In the genomic region with DNA sequence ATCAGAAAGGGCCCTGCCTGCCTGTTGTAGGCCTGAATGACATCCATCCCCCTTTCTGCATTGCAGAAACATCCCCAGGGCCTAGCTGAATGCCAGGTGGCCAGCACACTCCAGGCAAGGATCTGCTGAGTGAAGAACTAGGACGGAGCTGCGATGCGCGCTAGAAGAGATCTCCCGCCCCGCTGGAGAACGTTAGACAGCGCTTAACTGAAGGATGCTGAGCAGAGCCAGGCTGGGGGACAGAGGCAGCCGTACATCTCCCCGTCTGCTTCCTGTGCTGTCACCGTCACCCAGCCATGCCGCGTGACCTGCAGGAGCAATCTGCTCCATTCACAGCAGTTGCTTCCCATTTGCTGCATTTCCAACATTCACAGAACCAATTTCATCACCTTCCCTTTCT, we compare ENCODE assay signal across 1 cellular context.
TF ChIP-seq lines count a peak whose summit lies in the region.

No MANE protein-coding gene starts in this region.

TF ChIP-seq in H1, 55 proteins besides CTCF, POLR2A, EP300 and RAD21 (continued from another document):
- TF ChIP-seq CHD7 (IDR thresholded peaks at IDR 0.05; ENCODE audit: insufficient replicate concordance, low read length) (no peak), MAFK (IDR thresholded peaks at IDR 0.05; ENCODE audit: low read depth, low read length) (no peak), RXRA (IDR thresholded peaks at IDR 0.05; ENCODE audit: insufficient read depth, low read depth, low read length) (no peak)
